8 cellular contexts compared by ENCODE assay signal in the genomic region with DNA sequence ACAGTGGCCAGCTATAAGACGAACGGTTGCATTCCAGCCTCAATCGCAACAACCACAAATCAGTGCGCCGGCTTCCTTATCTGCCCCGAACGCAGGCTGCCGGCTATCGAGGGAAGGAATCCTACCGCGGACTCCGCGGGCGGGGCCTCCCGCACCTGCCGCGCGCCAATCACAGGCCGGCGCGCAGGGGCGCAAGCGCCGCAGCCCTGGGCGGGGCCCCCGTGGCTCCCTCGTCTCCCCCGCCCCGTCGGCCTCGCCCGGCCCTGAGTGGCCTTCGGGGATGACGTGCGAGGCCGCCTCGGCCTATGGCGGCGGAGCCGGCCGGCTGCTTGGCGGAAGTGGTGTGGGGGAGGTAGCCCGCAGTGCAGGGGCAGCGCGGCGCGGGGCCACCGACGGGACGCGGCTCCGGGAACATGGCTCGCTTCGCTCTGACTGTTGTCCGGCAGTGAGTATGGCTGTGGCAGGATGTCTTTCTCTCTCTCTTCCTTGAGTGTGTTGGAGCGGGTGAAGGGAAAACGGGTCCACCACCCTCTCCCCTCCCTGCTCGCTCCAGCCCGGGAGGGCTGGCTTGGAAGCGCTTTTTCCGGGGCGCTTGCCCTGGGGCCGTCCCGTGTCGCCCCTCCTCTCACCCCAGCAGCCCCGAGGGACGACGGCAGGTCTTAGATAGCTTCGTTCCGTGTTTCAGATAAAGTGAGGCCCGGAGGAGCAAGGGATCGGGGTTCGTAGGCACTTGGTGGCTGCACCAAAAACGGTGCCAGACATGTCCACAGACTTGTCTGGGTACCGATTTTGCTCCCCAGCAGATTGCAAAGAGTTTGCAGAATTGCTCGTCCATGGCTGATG. TPM values are rescaled to one million over a fixed set of nuclear protein-coding genes. Genes with fewer than 3 reads are reported as not detected.
DNase-seq lines count a peak whose midpoint lies in the region; ATAC-seq and TF ChIP-seq lines count a peak whose summit lies in the region.

A gene with protein sequence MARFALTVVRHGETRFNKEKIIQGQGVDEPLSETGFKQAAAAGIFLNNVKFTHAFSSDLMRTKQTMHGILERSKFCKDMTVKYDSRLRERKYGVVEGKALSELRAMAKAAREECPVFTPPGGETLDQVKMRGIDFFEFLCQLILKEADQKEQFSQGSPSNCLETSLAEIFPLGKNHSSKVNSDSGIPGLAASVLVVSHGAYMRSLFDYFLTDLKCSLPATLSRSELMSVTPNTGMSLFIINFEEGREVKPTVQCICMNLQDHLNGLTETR (plus strand): TSS at position 355 of the 843 bp plus-strand sequence. CDS start 59 bp downstream, at position 414.

- peaks cover 12% of the 10 kb centered on the region for H3K36me3 Mint-ChIP-seq in CD4-positive, alpha-beta T cell (ENCODE audit: low read depth)
- peaks cover 14% of the 10 kb centered on the region for H3K36me3 Mint-ChIP-seq in activated CD4-positive, alpha-beta memory T cell treated with anti-CD3 and anti-CD28 coated beads, Interleukin-2, amount 10 ng/mL, durations not matched to agents 7 days and 5 days (ENCODE audit: low read depth)

- H3K4me1 Mint-ChIP-seq in CD4-positive, alpha-beta T cell (ENCODE audit: low read depth) = peaks cover 44% of the 10 kb centered on the region
- peaks cover 42% of the 10 kb centered on the region for H3K4me1 Mint-ChIP-seq in activated CD4-positive, alpha-beta memory T cell treated with anti-CD3 and anti-CD28 coated beads, Interleukin-2, amount 10 ng/mL, durations not matched to agents 7 days and 5 days

- H3K4me1 ChIP-seq in duodenal mucosa (ENCODE audit: control insufficient read depth in 1 of 2, insufficient read depth in 2 of 2, low read length in 2 of 2) = peaks cover 8 to 15% of the 10 kb centered on the region in 2 donors

- ATAC-seq in CD4-positive, alpha-beta T cell (ENCODE audit: poor library complexity) = peak; percentile 94
- peak; percentile 92 for ATAC-seq in GM19455 (IDR thresholded peaks at IDR 0.05; ENCODE audit: unreplicated experiment)

- H3K27me3 ChIP-seq in CD4-positive, alpha-beta T cell (ENCODE audit: control insufficient read depth, insufficient read depth, low read length) = no peaks in the 10 kb centered on the region
- H3K27me3 ChIP-seq in duodenal mucosa (ENCODE audit: control insufficient read depth in 1 of 2, insufficient read depth in 2 of 2, low read length in 2 of 2) = no peaks in the 10 kb centered on the region

- CTCF ChIA-PET in CD4-positive, alpha-beta T cell (lab: Charles Lee) = interaction anchor here (0.5 to 2.7 kb wide), 2 partner anchors 44 to 469 kb away, joined by 3 to 8 read pairs; no protein-coding TSS in a partner anchor
- CTCF ChIA-PET in activated CD4-positive, alpha-beta memory T cell treated with anti-CD3 and anti-CD28 coated beads, Interleukin-2, amount 10 ng/mL, durations not matched to agents 7 days and 5 days (lab: Charles Lee) = interaction anchor here (1.4 to 1.8 kb wide), 2 partner anchors 9 to 16 kb away, joined by 3 to 4 read pairs; no protein-coding TSS in a partner anchor

- WGBS in lower leg skin, 2 donors = 0 to 1% methylated on average over 25 to 27 of the region's 76 CpGs

- no peak for TF ChIP-seq CTCF in CD4-positive, alpha-beta T cell (IDR thresholded peaks at IDR 0.05)
- no peak for TF ChIP-seq CTCF in lower leg skin (IDR thresholded peaks at IDR 0.05)

- TF ChIP-seq POLR2A in lower leg skin (IDR thresholded peaks at IDR 0.05) = no peak

- H3K27ac ChIP-seq in CD4-positive, alpha-beta T cell (ENCODE audit: low read depth, low read length) = peak within 1 kb of the TSS; percentile 80
- peak within 1 kb of the TSS; percentile 72 for H3K27ac ChIP-seq in duodenal mucosa (ENCODE audit: low read depth, low read length)

- intact Hi-C loops in CD4-positive, alpha-beta T cell (cut with DNase I, micrococcal nuclease) = loop anchor here in 1 of 2 experiments (5.0 to 10.0 kb wide), 5 partner anchors 216 to 1244 kb away; a partner anchor contains a TSS
- intact Hi-C loops in lower leg skin (cut with DNase I; ENCODE audit: low total_unique reads) = no loop called here

- peak within 1 kb of the TSS; percentile 73 to 93 for H3K9ac ChIP-seq in duodenal mucosa (ENCODE audit: low read depth in 1 of 2, low read length in 2 of 2)

- peak within 1 kb of the TSS; percentile 84 for H3K4me3 Mint-ChIP-seq in CD4-positive, alpha-beta T cell
- peak within 1 kb of the TSS; percentile 85 for H3K4me3 Mint-ChIP-seq in activated CD4-positive, alpha-beta memory T cell treated with anti-CD3 and anti-CD28 coated beads, Interleukin-2, amount 10 ng/mL, durations not matched to agents 7 days and 5 days

- H3K27ac Mint-ChIP-seq in CD4-positive, alpha-beta T cell = peak within 1 kb of the TSS; percentile 84
- peak within 1 kb of the TSS; percentile 85 for H3K27ac Mint-ChIP-seq in activated CD4-positive, alpha-beta memory T cell treated with anti-CD3 and anti-CD28 coated beads, Interleukin-2, amount 10 ng/mL, durations not matched to agents 7 days and 5 days

- H3K9me3 ChIP-seq in CD4-positive, alpha-beta T cell (ENCODE audit: control insufficient read depth, low read length) = no peaks in the 10 kb centered on the region
- no peaks in the 10 kb centered on the region for H3K9me3 ChIP-seq in duodenal mucosa (ENCODE audit: control insufficient read depth in 1 of 2, low read length in 2 of 2)

- peaks cover 0 to 7% of the 10 kb centered on the region in 2 donors for H3K36me3 ChIP-seq in duodenal mucosa (ENCODE audit: control insufficient read depth in 1 of 2, insufficient read depth in 2 of 2, low read length in 2 of 2)

- H3K27me3 Mint-ChIP-seq in CD4-positive, alpha-beta T cell = no peaks in the 10 kb centered on the region
- H3K27me3 Mint-ChIP-seq in activated CD4-positive, alpha-beta memory T cell treated with anti-CD3 and anti-CD28 coated beads, Interleukin-2, amount 10 ng/mL, durations not matched to agents 7 days and 5 days = no peaks in the 10 kb centered on the region

- DNase-seq in CD4-positive, alpha-beta T cell = peak; percentile 75 to 93 (median 84)
- DNase-seq in HK-2 (ENCODE audit: unreplicated experiment) (peak; percentile 91), NCI-H82 treated with DMSO at 0.1 percent for 48 hours (lab: John Stamatoyannopoulos, UW; ENCODE audit: unreplicated experiment) (peak; percentile 78), lower leg skin (ENCODE audit: low spot score in 2 of 2) (peak; percentile 86 to 98)
- DNase-seq in activated CD4-positive, alpha-beta memory T cell treated with anti-CD3 and anti-CD28 coated beads, Interleukin-2, amount 10 ng/mL, durations not matched to agents 7 days and 5 days = peak; percentile 93
- DNase-seq in stimulated activated CD4-positive, alpha-beta T cell treated with anti-CD3 and anti-CD28 coated beads, Interleukin-4, amount 100 ng/mL, for 4 hours = peak; percentile 88

- no peaks in the 10 kb centered on the region for H3K9me3 Mint-ChIP-seq in CD4-positive, alpha-beta T cell
- no peaks in the 10 kb centered on the region for H3K9me3 Mint-ChIP-seq in activated CD4-positive, alpha-beta memory T cell treated with anti-CD3 and anti-CD28 coated beads, Interleukin-2, amount 10 ng/mL, durations not matched to agents 7 days and 5 days

- H3K4me3 ChIP-seq in duodenal mucosa (ENCODE audit: low read depth in 1 of 2, low read length in 2 of 2) (peak within 1 kb of the TSS; percentile 94 to 97), lower leg skin (ENCODE audit: low read depth, poor library complexity, severe bottlenecking) (peak within 1 kb of the TSS; percentile 74)

- POLR2A ChIA-PET in CD4-positive, alpha-beta T cell (lab: Charles Lee) = interaction anchor here (0.9 to 1.6 kb wide), 6 partner anchors 15 to 448 kb away, joined by 3 to 4 read pairs (median 3); a partner anchor contains a TSS
- POLR2A ChIA-PET in activated CD4-positive, alpha-beta memory T cell treated with anti-CD3 and anti-CD28 coated beads, Interleukin-2, amount 10 ng/mL, durations not matched to agents 7 days and 5 days (lab: Charles Lee) = interaction anchor here (1.2 to 2.5 kb wide), 4 partner anchors 10 to 424 kb away, joined by 3 to 9 read pairs (median 6); no protein-coding TSS in a partner anchor

RNA-seq across cellular contexts. Expression of the gene that starts here (rescaled TPM):
- 1 to 10 TPM; 5.3 to 7.1 TPM for total RNA-seq in CD4-positive, alpha-beta T cell
- 10 to 100 TPM; 11.8 to 12.8 TPM for total RNA-seq in activated CD4-positive, alpha-beta memory T cell treated with anti-CD3 and anti-CD28 coated beads, Interleukin-2, amount 10 ng/mL, durations not matched to agents 7 days and 5 days
- 1 to 10 TPM; 2.3 to 5.1 (median 4.7) TPM for total RNA-seq in lower leg skin

Comparison
In these comparisons a context has a peak if more than half of its experiments do, and no peak if none do; other contexts are left out.
1. Peak in every context shown above with its lines: DNase-seq, ATAC-seq, H3K4me3 ChIP-seq and H3K27ac ChIP-seq.